Comparison of ENCODE assay signal across 8 cellular contexts in genomic region chr12:118016424-118017264, GRCh38. TPM values are rescaled to one million over a fixed set of nuclear protein-coding genes. Genes with fewer than 3 reads are reported as not detected.
DNase-seq lines count a peak whose midpoint lies in the region; ATAC-seq lines count a peak whose summit lies in the region.

Gene RFC5 (plus strand): TSS chr12:118016703. CDS start chr12:118016828, 125 bp downstream.

- peaks cover 13 to 14% of the 10 kb centered on the region in 2 donors for H3K4me1 Mint-ChIP-seq in effector memory CD8-positive, alpha-beta T cell (ENCODE audit: low read depth in 2 of 2)
- H3K4me1 Mint-ChIP-seq in memory B cell = peaks cover 11% of the 10 kb centered on the region

- no peaks in the 10 kb centered on the region for H3K27me3 Mint-ChIP-seq in effector memory CD8-positive, alpha-beta T cell
- H3K27me3 Mint-ChIP-seq in memory B cell = no peaks in the 10 kb centered on the region

- ATAC-seq in GM21360 (IDR thresholded peaks at IDR 0.05; ENCODE audit: unreplicated experiment) = peak; percentile 97
- peak; percentile 98 for ATAC-seq in effector memory CD8-positive, alpha-beta T cell (replicated peaks)
- peak; percentile 98 for ATAC-seq in memory B cell (ENCODE audit: low read depth)

- H3K4me3 Mint-ChIP-seq in effector memory CD8-positive, alpha-beta T cell = peak within 1 kb of the TSS; percentile 91
- H3K4me3 Mint-ChIP-seq in memory B cell = peak within 1 kb of the TSS; percentile 90

- DNase-seq in COLO829 (ENCODE audit: low spot score) (peak; percentile 97), HT1080 (ENCODE audit: low read depth) (peak; percentile 96), NOMO-1 (lab: John Stamatoyannopoulos, UW; ENCODE audit: unreplicated experiment in 2 of 2) (peak; percentile 94 to 96), memory B cell (ENCODE audit: low spot score in 2 of 2) (peak; percentile 96)
- peak; percentile 99 for DNase-seq in activated CD8-positive, alpha-beta memory T cell treated with anti-CD3 and anti-CD28 coated beads for 24 hours
- peak; percentile 97 to 98 (median 97) for DNase-seq in effector memory CD8-positive, alpha-beta T cell
- peak; percentile 98 for DNase-seq in stimulated activated CD8-positive, alpha-beta memory T cell treated with anti-CD3 and anti-CD28 coated beads, Interleukin-12 subunit alpha, Interleukin-12 subunit beta, amount 100 ng/mL, for 1 hour (ENCODE audit: low read depth)

- H3K36me3 Mint-ChIP-seq in effector memory CD8-positive, alpha-beta T cell (ENCODE audit: insufficient read depth) = peaks cover 32% of the 10 kb centered on the region
- H3K36me3 Mint-ChIP-seq in memory B cell = peaks cover 12% of the 10 kb centered on the region

- peak within 1 kb of the TSS; percentile 95 for H3K27ac Mint-ChIP-seq in effector memory CD8-positive, alpha-beta T cell
- H3K27ac Mint-ChIP-seq in memory B cell = peak within 1 kb of the TSS; percentile 88

- no peaks in the 10 kb centered on the region for H3K9me3 Mint-ChIP-seq in effector memory CD8-positive, alpha-beta T cell
- H3K9me3 Mint-ChIP-seq in memory B cell = no peaks in the 10 kb centered on the region

RNA-seq across cellular contexts. Expression of gene RFC5, which starts in this region (rescaled TPM):
- 59.4 and 65.7 TPM in 2 replicates for total RNA-seq in HT1080 (2014; rRNA removed; shearing (Covaris generic))
- polyA plus RNA-seq in HT1080 (2015; cell fraction: cytosol; rRNA removed) = 45.0 and 46.1 TPM in 2 replicates
- 52.5 and 66.6 TPM in 2 replicates for polyA plus RNA-seq in HT1080 (2015; cell fraction: nucleus; rRNA removed)

Comparison
In these comparisons a context has a peak if more than half of its experiments do, and no peak if none do; other contexts are left out.
1. Peak in every context shown above with its lines: DNase-seq and ATAC-seq.